In the genomic region with DNA sequence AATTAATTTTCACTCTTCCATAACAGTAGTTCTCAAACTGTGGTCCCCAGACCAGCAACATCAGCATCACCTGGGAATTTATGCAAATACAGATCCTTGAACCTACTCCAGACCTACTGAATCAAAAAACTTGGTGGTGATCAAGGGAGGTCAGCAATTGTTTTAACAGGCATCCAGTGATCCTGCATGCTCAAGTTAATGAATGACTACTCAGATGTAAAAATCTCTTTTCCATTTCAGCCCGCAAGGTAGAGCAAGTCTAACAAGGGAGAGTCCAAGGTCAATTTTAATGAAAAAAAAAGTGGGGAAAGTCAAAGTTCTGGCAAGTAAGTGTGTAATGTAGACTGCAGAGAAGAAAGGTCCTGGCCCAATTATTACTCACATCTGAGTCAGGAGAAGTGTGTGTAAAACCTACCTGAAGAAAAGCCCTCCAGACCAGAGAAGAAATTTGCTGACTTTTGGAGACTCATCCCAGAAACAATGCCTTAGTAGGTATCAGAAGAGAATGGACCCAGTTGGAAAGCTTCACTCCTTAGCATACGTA, we compare ENCODE assay signal across 25 cellular contexts.
A peak's percentile ranks its signal among the peaks of the same experiment; 100 is the strongest.
DNase-seq lines count a peak whose midpoint lies in the region; ATAC-seq and TF ChIP-seq lines count a peak whose summit lies in the region.
"Had no signal": no experiment of that assay in that cellular context is flagged by ENCODE, and none has a peak within 500 bp of the region (broad histone marks: within the 10 kb centered on the region; RNA-seq: fewer than 3 reads in every experiment).

No MANE protein-coding gene starts in this region.

- H4K20me1 ChIP-seq in mammary epithelial cell (ENCODE audit: insufficient read depth, low read length), result no peaks in the 10 kb centered on the region

- BruUV-seq in mammary epithelial cell (replicated peaks; lab: Mats Ljungman, UMichigan), result no TSS peak

- intact Hi-C loops in mammary epithelial cell (cut with micrococcal nuclease), result no loop called here
- intact Hi-C loops in breast epithelium (cut with DNase I; ENCODE audit: low total_unique reads), result no loop called here

- no peak overlapping the region for H3K27ac Mint-ChIP-seq in activated naive CD4-positive, alpha-beta T cell treated with anti-CD3 and anti-CD28 coated beads, Interleukin-2, amount 50 U/mL, for 72 hours
- H3K27ac Mint-ChIP-seq: B cell; CD8-positive, alpha-beta T cell had no signal

- no peaks in the 10 kb centered on the region for H3K79me2 ChIP-seq in mammary epithelial cell (ENCODE audit: insufficient read depth, low read length)

- in situ Hi-C loops in mammary epithelial cell (cut with MboI; ENCODE audit: low sequenced_read_pairs in 2 of 2), result no loop called here

- no peak overlapping the region for H2AFZ ChIP-seq in mammary epithelial cell (ENCODE audit: low read depth, low read length)

- no peaks in the 10 kb centered on the region for H3K27me3 ChIP-seq in mammary epithelial cell (ENCODE audit: insufficient read depth, low read length)
- no peaks in the 10 kb centered on the region for H3K27me3 ChIP-seq in breast epithelium
- no peaks in the 10 kb centered on the region for H3K27me3 ChIP-seq in foreskin keratinocyte
- H3K27me3 ChIP-seq: MG63 had no signal

- H3K36me3 ChIP-seq in mammary epithelial cell (ENCODE audit: insufficient read depth, low read length), result no peaks in the 10 kb centered on the region
- no peaks in the 10 kb centered on the region for H3K36me3 ChIP-seq in breast epithelium
- H3K36me3 ChIP-seq: MG63 had no signal

- DNase-seq in mammary epithelial cell (peak; percentile 39), breast epithelium (ENCODE audit: low spot score in 2 of 2) (no peak), foreskin keratinocyte (peak in 1 of 2 donors; percentile 46), left lobe of liver (ENCODE audit: low spot score) (no peak), OCI-M2 (lab: John Stamatoyannopoulos, UW; ENCODE audit: unreplicated experiment) (no peak), NCI-H1417 treated with DMSO at 0.1 percent for 48 hours (lab: John Stamatoyannopoulos, UW) (no peak), NCI-H1092 (lab: John Stamatoyannopoulos, UW) (no peak)
- DNase-seq in activated naive CD4-positive, alpha-beta T cell treated with anti-CD3 and anti-CD28 coated beads, Interleukin-2, amount 50 U/mL, for 72 hours (ENCODE audit: low spot score in 2 of 2), result no peak
- DNase-seq: Caco-2; CD8-positive, alpha-beta T cell; GDM1; MG63; NCI-H1694; NCI-H2029 treated with DMSO at 0.1 percent for 48 hours; NCI-H446 treated with DMSO at 0.1 percent for 48 hours; NCI-H526; NK-92 treated with Interleukin-12 subunit alpha and Interleukin-12 subunit beta, amount 100 ng/mL, for 24 hours; SHP77 treated with DMSO at 0.1 percent for 48 hours had no signal

- H3K36me3 Mint-ChIP-seq in activated naive CD4-positive, alpha-beta T cell treated with anti-CD3 and anti-CD28 coated beads, Interleukin-2, amount 50 U/mL, for 72 hours, result no peaks in the 10 kb centered on the region
- H3K36me3 Mint-ChIP-seq: CD8-positive, alpha-beta T cell had no signal

- no peak for TF ChIP-seq CTCF in mammary epithelial cell (conservative IDR thresholded peaks at IDR 0.05 in 1 of 2, IDR thresholded peaks at IDR 0.05 in 1 of 2; ENCODE audit: extremely low read depth in 1 of 2, insufficient read depth in 1 of 2, low read depth in 1 of 2, low read length in 2 of 2)
- no peak for TF ChIP-seq CTCF in breast epithelium (IDR thresholded peaks at IDR 0.05)
- no peak for TF ChIP-seq CTCF in foreskin keratinocyte (conservative IDR thresholded peaks at IDR 0.05)

- H3K9me3 ChIP-seq in mammary epithelial cell (replicated peaks; ENCODE audit: insufficient read depth, low read length) (no peaks in the 10 kb centered on the region), breast epithelium (no peaks in the 10 kb centered on the region)
- H3K9me3 ChIP-seq: Caco-2 had no signal

- ATAC-seq in foreskin keratinocyte, result peak; percentile 31
- ATAC-seq in left lobe of liver, result peak; percentile 43
- ATAC-seq in activated naive CD4-positive, alpha-beta T cell treated with anti-CD3 and anti-CD28 coated beads, Interleukin-2, amount 50 U/mL, for 72 hours, result no peak
- ATAC-seq: CD8-positive, alpha-beta T cell; GM12878; HCT116; K562; Panc1 had no signal

- dilution Hi-C loops in mammary epithelial cell (cut with HindIII; ENCODE audit: low sequenced_read_pairs), result no loop called here

- H3K4me3 ChIP-seq in mammary epithelial cell (replicated peaks in 1 of 3; ENCODE audit: insufficient read depth in 1 of 3, low read depth in 2 of 3, low read length in 3 of 3) (no peak overlapping the region), breast epithelium (no peak overlapping the region)
- H3K4me3 ChIP-seq: GM12878, K562, MG63 had no signal

- 86% methylated on average over 2 of the region's 2 CpGs for WGBS in mammary epithelial cell (ENCODE audit: low coverage, missing lambda C conversion rate)

- CTCF ChIA-PET in mammary epithelial cell (lab: Charles Lee; ENCODE audit: low non-redundant PET), result no interaction called here

- H3K9ac ChIP-seq in mammary epithelial cell (ENCODE audit: insufficient read depth, low read length), result no peak overlapping the region

- H3K27ac ChIP-seq in mammary epithelial cell (ENCODE audit: insufficient read depth, low read depth, low read length) (no peak overlapping the region), breast epithelium (no peak overlapping the region), foreskin keratinocyte (no peak overlapping the region)
- H3K27ac ChIP-seq: 22Rv1, C4-2B had no signal

- no peak for TF ChIP-seq POLR2A in breast epithelium (IDR thresholded peaks at IDR 0.05)

- H3K4me2 ChIP-seq in mammary epithelial cell (ENCODE audit: insufficient read depth, low read depth, low read length), result no peak overlapping the region

- peaks cover 20% of the 10 kb centered on the region for H3K4me1 ChIP-seq in mammary epithelial cell (ENCODE audit: insufficient read depth, low read length)
- no peaks in the 10 kb centered on the region for H3K4me1 ChIP-seq in breast epithelium
- H3K4me1 ChIP-seq in foreskin keratinocyte, result peaks cover 4% of the 10 kb centered on the region
- H3K4me1 ChIP-seq: Caco-2 had no signal

- no peaks in the 10 kb centered on the region for H3K9me3 Mint-ChIP-seq in activated naive CD4-positive, alpha-beta T cell treated with anti-CD3 and anti-CD28 coated beads, Interleukin-2, amount 50 U/mL, for 72 hours
- H3K9me3 Mint-ChIP-seq: CD8-positive, alpha-beta T cell had no signal

Comparison
In these comparisons a context has a peak if more than half of its experiments do, and no peak if none do; other contexts are left out.
1. ATAC-seq: peak in foreskin keratinocyte (single experiment) and left lobe of liver (single experiment); none in activated naive CD4-positive, alpha-beta T cell treated with anti-CD3 and anti-CD28 coated beads, Interleukin-2, amount 50 U/mL, for 72 hours (0 of 2).